22 cellular contexts compared by ENCODE assay signal in the genomic region with DNA sequence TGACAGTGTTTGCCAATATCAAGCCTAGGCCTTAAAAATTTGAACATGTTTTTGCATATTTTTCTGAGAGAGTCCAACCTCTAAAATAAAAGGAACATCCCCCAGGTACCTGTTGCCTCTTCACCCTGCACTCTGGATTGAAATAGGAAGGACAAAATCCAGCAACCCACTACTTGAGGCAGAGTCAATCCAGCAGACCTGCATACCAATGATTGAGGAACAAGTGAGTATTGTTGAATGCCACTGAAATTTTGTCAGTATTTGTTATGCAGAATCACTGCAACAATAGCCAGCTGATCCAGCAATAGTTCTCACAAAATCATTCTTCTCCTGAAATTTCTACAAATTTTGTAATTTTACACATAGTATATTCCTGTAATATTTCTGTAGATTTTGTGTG.
"Had no signal": no experiment of that assay in that cellular context is flagged by ENCODE, and none has a peak within 500 bp of the region (broad histone marks: within the 10 kb centered on the region; RNA-seq: fewer than 3 reads in every experiment).

No MANE protein-coding gene starts in this region.

- H3K36me3 Mint-ChIP-seq: activated CD4-positive, alpha-beta memory T cell treated with anti-CD3 and anti-CD28 coated beads for 36 hours; activated naive CD4-positive, alpha-beta T cell treated with anti-CD3 and anti-CD28 coated beads, Interleukin-2, amount 50 U/mL, for 72 hours; brain had no signal

- H3K27ac Mint-ChIP-seq: activated CD4-positive, alpha-beta memory T cell treated with anti-CD3 and anti-CD28 coated beads for 36 hours; activated CD4-positive, alpha-beta T cell treated with anti-CD3 and anti-CD28 coated beads, Interleukin-2, amount 10 ng/mL, durations not matched to agents 7 days and 5 days; activated naive CD4-positive, alpha-beta T cell treated with anti-CD3 and anti-CD28 coated beads, Interleukin-2, amount 50 U/mL, for 72 hours; activated naive CD8-positive, alpha-beta T cell treated with anti-CD3 and anti-CD28 coated beads, Interleukin-2, amount 50 U/mL, for 24 hours; T-helper 17 cell had no signal

- H3K4me1 Mint-ChIP-seq: activated CD4-positive, alpha-beta T cell treated with anti-CD3 and anti-CD28 coated beads, Interleukin-2, amount 10 ng/mL, durations not matched to agents 7 days and 5 days; activated naive CD8-positive, alpha-beta T cell treated with anti-CD3 and anti-CD28 coated beads, Interleukin-2, amount 50 U/mL, for 24 hours; T-helper 17 cell had no signal

- H3K27ac ChIP-seq: KMS-11 had no signal

- H3K4me3 Mint-ChIP-seq: activated CD4-positive, alpha-beta memory T cell treated with anti-CD3 and anti-CD28 coated beads for 36 hours; activated CD4-positive, alpha-beta T cell treated with anti-CD3 and anti-CD28 coated beads, Interleukin-2, amount 10 ng/mL, durations not matched to agents 7 days and 5 days; activated naive CD8-positive, alpha-beta T cell treated with anti-CD3 and anti-CD28 coated beads, Interleukin-2, amount 50 U/mL, for 24 hours; activated T-cell treated with anti-CD3 and anti-CD28 coated beads, Interleukin-2, amount 50 U/mL, for 4 hours; T-helper 17 cell had no signal

- DNase-seq: activated CD4-positive, alpha-beta memory T cell treated with anti-CD3 and anti-CD28 coated beads for 36 hours; activated CD4-positive, alpha-beta T cell treated with anti-CD3 and anti-CD28 coated beads, Interleukin-2, amount 10 ng/mL, durations not matched to agents 7 days and 5 days; activated CD4-positive, CD25-positive, alpha-beta regulatory T cell; activated CD8-positive, alpha-beta memory T cell treated with anti-CD3 and anti-CD28 coated beads for 24 hours; activated effector memory CD4-positive, alpha-beta T cell treated with anti-CD3 and anti-CD28 coated beads, Interleukin-2, amount 50 U/mL, for 16 hours; activated naive CD4-positive, alpha-beta T cell treated with Interleukin-2 at 50 U/mL for 16 hours; activated naive CD8-positive, alpha-beta T cell treated with anti-CD3 and anti-CD28 coated beads, Interleukin-2, amount 50 U/mL, for 24 hours; activated T-cell treated with anti-CD3 and anti-CD28 coated beads, Interleukin-2, amount 50 U/mL, for 4 hours; amniotic stem cell; MM.1S; NCI-H1105 treated with DMSO at 0.1 percent for 48 hours; NCI-H1436 treated with DMSO at 0.1 percent for 48 hours; NCI-H187; NCI-H2081; NCI-H446; NCI-H524; SHP77 treated with DMSO at 0.1 percent for 48 hours; T-helper 17 cell; T-helper 9 cell had no signal

- H3K9ac ChIP-seq: KMS-11 had no signal

- ATAC-seq: activated naive CD4-positive, alpha-beta T cell treated with anti-CD3 and anti-CD28 coated beads, Interleukin-2, amount 50 U/mL, for 72 hours; activated naive CD8-positive, alpha-beta T cell treated with anti-CD3 and anti-CD28 coated beads, Interleukin-2, amount 50 U/mL, for 24 hours; activated T-cell treated with anti-CD3 and anti-CD28 coated beads, Interleukin-2, amount 50 U/mL, for 4 hours; T-helper 17 cell had no signal

- H3K27me3 Mint-ChIP-seq: activated CD4-positive, alpha-beta memory T cell treated with anti-CD3 and anti-CD28 coated beads for 36 hours; activated CD4-positive, alpha-beta T cell treated with anti-CD3 and anti-CD28 coated beads, Interleukin-2, amount 10 ng/mL, durations not matched to agents 7 days and 5 days; activated naive CD8-positive, alpha-beta T cell treated with anti-CD3 and anti-CD28 coated beads, Interleukin-2, amount 50 U/mL, for 24 hours; T-helper 17 cell had no signal

- H3K4me2 ChIP-seq: KMS-11 had no signal
